8 cellular contexts compared by ENCODE assay signal in genomic region chr5:157731272-157732129, GRCh38. TPM values are rescaled to one million over a fixed set of nuclear protein-coding genes. Genes with fewer than 3 reads are reported as not detected.
DNase-seq lines count a peak whose midpoint lies in the region; ATAC-seq and TF ChIP-seq lines count a peak whose summit lies in the region.

THG1L (plus strand) TSS chr5:157731420; CDS start chr5:157731441, 21 bp downstream.

- H3K4me1 Mint-ChIP-seq in activated naive CD4-positive, alpha-beta T cell treated with anti-CD3 and anti-CD28 coated beads, Interleukin-2, amount 50 U/mL, for 24 hours, result peaks cover 42% of the 10 kb centered on the region

- H3K9me3 ChIP-seq in testis, result no peaks in the 10 kb centered on the region

- H3K4me1 ChIP-seq in testis, result no peaks in the 10 kb centered on the region

- DNase-seq in GM06990 (ENCODE audit: extremely low read depth, insufficient read length) (peak; percentile 97), NCI-H1092 (lab: John Stamatoyannopoulos, UW) (peak; percentile 97), globus pallidus (ENCODE audit: low spot score) (peak; percentile 98), occipital lobe (lab: John Stamatoyannopoulos, UW) (peak; percentile 99), testis (peak; percentile 100)

- H3K4me3 Mint-ChIP-seq in activated naive CD4-positive, alpha-beta T cell treated with anti-CD3 and anti-CD28 coated beads, Interleukin-2, amount 50 U/mL, for 24 hours, result peak within 1 kb of the TSS; percentile 97

- H3K27me3 Mint-ChIP-seq in activated naive CD4-positive, alpha-beta T cell treated with anti-CD3 and anti-CD28 coated beads, Interleukin-2, amount 50 U/mL, for 24 hours, result no peaks in the 10 kb centered on the region

- peak within 1 kb of the TSS; percentile 90 to 93 for H3K27ac ChIP-seq in testis

- TF ChIP-seq POLR2A in testis (IDR thresholded peaks at IDR 0.05), result no peak

- H3K4me3 ChIP-seq in GM06990 (replicated peaks; ENCODE audit: low read depth, low read length) (peak within 1 kb of the TSS; percentile 85), testis (peak within 1 kb of the TSS; percentile 71 to 72)

- intact Hi-C loops in testis (cut with DNase I; ENCODE audit: low total_unique reads), result no loop called here

- H3K9me3 Mint-ChIP-seq in activated naive CD4-positive, alpha-beta T cell treated with anti-CD3 and anti-CD28 coated beads, Interleukin-2, amount 50 U/mL, for 24 hours, result no peaks in the 10 kb centered on the region

- H3K27me3 ChIP-seq in GM06990 (replicated peaks; ENCODE audit: control insufficient read depth, insufficient read depth, low read length) (no peaks in the 10 kb centered on the region), testis (no peaks in the 10 kb centered on the region)

- WGBS in testis, 2 donors, result 1 to 2% methylated on average over 20 to 42 of the region's 47 CpGs

- H3K36me3 ChIP-seq in GM06990 (ENCODE audit: control insufficient read depth, insufficient read depth, low read length) (peaks cover 5% of the 10 kb centered on the region), testis (ENCODE audit: low read depth, missing control alignments) (no peaks in the 10 kb centered on the region)

- peak; percentile 96 for ATAC-seq in HG02588 (IDR thresholded peaks at IDR 0.05; ENCODE audit: unreplicated experiment)
- peak; percentile 99 for ATAC-seq in SK-N-SH treated with all-trans-retinoic acid at 6 μM for 48 hours

- H3K27ac Mint-ChIP-seq in activated naive CD4-positive, alpha-beta T cell treated with anti-CD3 and anti-CD28 coated beads, Interleukin-2, amount 50 U/mL, for 24 hours, result peak within 1 kb of the TSS; percentile 99

- H3K36me3 Mint-ChIP-seq in activated naive CD4-positive, alpha-beta T cell treated with anti-CD3 and anti-CD28 coated beads, Interleukin-2, amount 50 U/mL, for 24 hours, result peaks cover 8% of the 10 kb centered on the region

- TF ChIP-seq CTCF in GM06990 (IDR thresholded peaks at IDR 0.05; ENCODE audit: insufficient read depth, low read length, poor library complexity, severe bottlenecking) (no peak), testis (IDR thresholded peaks at IDR 0.05) (no peak)

TF ChIP-seq in SK-N-SH treated with all-trans-retinoic acid at 6 μM for 48 hours, 23 proteins besides CTCF, POLR2A, EP300 and RAD21:
- TF ChIP-seq ZC3H10 (CRISPR knock-in tag; IDR thresholded peaks at IDR 0.05), result no peak
- no peak for TF ChIP-seq ARNTL (CRISPR knock-in tag; IDR thresholded peaks at IDR 0.05; ENCODE audit: borderline replicate concordance, low read depth)
- TF ChIP-seq CSRNP3 (CRISPR knock-in tag; IDR thresholded peaks at IDR 0.05), result peak; percentile 57

RNA-seq across cellular contexts. Expression of gene THG1L, which starts in this region (rescaled TPM):
- total RNA-seq in occipital lobe, result 17.8 TPM
- total RNA-seq in testis, result 10 to 100 TPM; 11.9 to 18.1 TPM
- 14.0 TPM for polyA plus RNA-seq in testis (ENCODE audit: insufficient read depth, low read depth, low replicate concordance)

Comparison
In these comparisons a context has a peak if more than half of its experiments do, and no peak if none do; other contexts are left out.
1. Peak in every context shown above with its lines: DNase-seq, ATAC-seq, H3K4me3 ChIP-seq and H3K27ac ChIP-seq.